8 cellular contexts compared by ENCODE assay signal in the genomic region with DNA sequence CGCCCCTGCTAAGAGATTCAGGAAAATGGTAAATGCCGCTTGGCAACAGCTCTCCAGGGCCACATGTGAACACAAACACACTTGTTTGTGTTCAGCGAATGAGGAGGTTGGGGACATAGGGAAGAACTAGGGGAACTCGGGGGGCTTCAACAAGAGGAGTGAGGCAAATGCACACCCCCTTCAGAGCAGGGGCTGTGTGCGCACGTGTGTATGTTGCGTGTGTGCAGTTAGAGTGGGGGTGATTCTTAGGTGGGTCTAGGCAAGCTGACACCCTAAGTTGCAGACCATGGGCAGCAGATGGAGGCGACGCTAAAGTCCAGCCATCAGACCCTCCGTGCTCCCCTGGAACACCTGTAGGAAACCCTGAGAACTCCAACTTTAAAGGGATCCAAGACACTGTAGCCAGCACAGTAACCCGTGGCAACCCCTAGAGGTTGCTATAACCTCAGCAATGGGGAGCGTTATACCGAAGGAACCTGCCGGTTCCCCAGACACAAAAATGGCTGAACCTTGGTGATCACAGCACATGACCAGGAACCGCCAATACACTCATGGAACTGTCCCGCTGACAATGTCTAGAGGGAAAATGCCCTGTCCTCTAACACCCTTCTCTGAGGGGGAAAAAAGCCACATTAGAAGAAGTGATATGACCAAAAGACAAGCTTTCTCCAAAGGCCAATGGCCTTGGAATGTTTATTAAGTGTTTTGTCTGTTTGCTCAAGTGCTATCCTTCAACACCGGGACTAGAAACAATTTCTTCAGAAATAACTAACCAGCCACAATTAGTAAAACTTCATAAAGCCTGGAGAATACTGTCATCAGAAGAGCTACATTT.
A peak's percentile ranks its signal among the peaks of the same experiment; 100 is the strongest.
DNase-seq lines count a peak whose midpoint lies in the region; ATAC-seq and TF ChIP-seq lines count a peak whose summit lies in the region.

No MANE protein-coding gene starts in this region.

- no peaks in the 10 kb centered on the region for H4K20me1 ChIP-seq in Loucy (ENCODE audit: insufficient read depth, low read length, poor library complexity, severe bottlenecking)

- no peak overlapping the region for H3K4me3 ChIP-seq in Loucy (ENCODE audit: low read length, poor library complexity, severe bottlenecking)
- H3K4me3 ChIP-seq in heart right ventricle, result no peak overlapping the region

- peaks cover 3% of the 10 kb centered on the region for H3K36me3 Mint-ChIP-seq in activated CD8-positive, alpha-beta T cell treated with anti-CD3 and anti-CD28 coated beads for 36 hours (ENCODE audit: low read depth)

- intact Hi-C loops in activated CD8-positive, alpha-beta T cell treated with anti-CD3 and anti-CD28 coated beads for 36 hours (cut with micrococcal nuclease), result no loop called here
- intact Hi-C loops in heart right ventricle (cut with DNase I), result loop anchor here (1.0 to 10.0 kb wide), 9 partner anchors 106 to 791 kb away; a partner anchor contains a TSS

- ATAC-seq in GM19035 (IDR thresholded peaks at IDR 0.05; ENCODE audit: unreplicated experiment), result peak; percentile 65
- ATAC-seq in activated CD8-positive, alpha-beta T cell treated with anti-CD3 and anti-CD28 coated beads for 36 hours, result peak; percentile 42
- peak; percentile 87 to 95 (median 90) for ATAC-seq in heart right ventricle
- no peak for ATAC-seq in GM21447 (IDR thresholded peaks at IDR 0.05; ENCODE audit: unreplicated experiment)

- H3K9ac ChIP-seq in Loucy (ENCODE audit: low read depth, low read length, poor library complexity, severe bottlenecking), result no peak overlapping the region

- H3K4me1 ChIP-seq in Loucy (ENCODE audit: insufficient read depth, low read length, poor library complexity, severe bottlenecking) (no peaks in the 10 kb centered on the region), heart right ventricle (no peaks in the 10 kb centered on the region)

- TF ChIP-seq CTCF in Loucy (conservative IDR thresholded peaks at IDR 0.05; ENCODE audit: low read length), result peak; percentile 78
- no peak for TF ChIP-seq CTCF in activated CD8-positive, alpha-beta T cell treated with anti-CD3 and anti-CD28 coated beads for 36 hours (IDR thresholded peaks at IDR 0.05)
- peak; percentile 70 to 90 (median 81) for TF ChIP-seq CTCF in heart right ventricle (IDR thresholded peaks at IDR 0.05)

- POLR2A ChIA-PET in activated CD8-positive, alpha-beta T cell treated with anti-CD3 and anti-CD28 coated beads for 36 hours (lab: Charles Lee), result no interaction called here

- H3K27ac Mint-ChIP-seq in activated CD8-positive, alpha-beta T cell treated with anti-CD3 and anti-CD28 coated beads for 36 hours, result no peak overlapping the region

- H3K4me3 Mint-ChIP-seq in activated CD8-positive, alpha-beta T cell treated with anti-CD3 and anti-CD28 coated beads for 36 hours, result no peak overlapping the region

- DNase-seq in AG20443 (ENCODE audit: low spot score), result peak; percentile 74
- DNase-seq in activated CD8-positive, alpha-beta T cell treated with anti-CD3 and anti-CD28 coated beads for 36 hours, result peak; percentile 28
- DNase-seq in heart right ventricle, result peak in 1 of 2 donors; percentile 42
- DNase-seq in pons (ENCODE audit: low spot score), result peak; percentile 73
- no peak for DNase-seq in activated naive CD4-positive, alpha-beta T cell treated with anti-CD3 and anti-CD28 coated beads, Interleukin-2, amount 50 U/mL, for 16 hours

- H3K27me3 Mint-ChIP-seq in activated CD8-positive, alpha-beta T cell treated with anti-CD3 and anti-CD28 coated beads for 36 hours, result no peaks in the 10 kb centered on the region

- H3K9me3 Mint-ChIP-seq in activated CD8-positive, alpha-beta T cell treated with anti-CD3 and anti-CD28 coated beads for 36 hours, result peaks cover 26% of the 10 kb centered on the region

- no peak overlapping the region for H2AFZ ChIP-seq in Loucy (ENCODE audit: low read length)

- WGBS in heart right ventricle, 2 donors, result 50 to 54% methylated on average over 17 of the region's 17 CpGs

- no peak overlapping the region for H3K27ac ChIP-seq in heart right ventricle

- H3K9me3 ChIP-seq in Loucy (ENCODE audit: insufficient read depth, low read depth, low read length), result no peaks in the 10 kb centered on the region
- H3K9me3 ChIP-seq in heart right ventricle, result peaks cover 0 to 9% (median 0%) of the 10 kb centered on the region in 11 donors

- no peaks in the 10 kb centered on the region for H3K9me2 ChIP-seq in Loucy (replicated peaks; ENCODE audit: low read depth, low read length)

- H3K27me3 ChIP-seq in Loucy (ENCODE audit: insufficient read depth, low read length, poor library complexity, severe bottlenecking) (no peaks in the 10 kb centered on the region), heart right ventricle (no peaks in the 10 kb centered on the region)

- CTCF ChIA-PET in activated CD8-positive, alpha-beta T cell treated with anti-CD3 and anti-CD28 coated beads for 36 hours (lab: Charles Lee), result interaction anchor here (0.8 to 1.3 kb wide), 3 partner anchors 21 to 213 kb away, joined by 3 read pairs; no protein-coding TSS in a partner anchor

- H3K4me2 ChIP-seq in Loucy (ENCODE audit: low read depth, low read length, poor library complexity, severe bottlenecking), result no peak overlapping the region

- H3F3A ChIP-seq in Loucy (ENCODE audit: low read depth), result no peaks in the 10 kb centered on the region

- no peaks in the 10 kb centered on the region for H3K4me1 Mint-ChIP-seq in activated CD8-positive, alpha-beta T cell treated with anti-CD3 and anti-CD28 coated beads for 36 hours (ENCODE audit: low read depth)

- H3K36me3 ChIP-seq in Loucy (ENCODE audit: insufficient read depth, low read length) (no peaks in the 10 kb centered on the region), heart right ventricle (no peaks in the 10 kb centered on the region)

- H3K79me2 ChIP-seq in Loucy (ENCODE audit: insufficient read depth, low read length), result no peaks in the 10 kb centered on the region
